ENCODE assay signal across 8 cellular contexts in genomic region chr5:138542120-138542955, GRCh38. TPM values are rescaled to one million over a fixed set of nuclear protein-coding genes. Genes with fewer than 3 reads are reported as not detected.
A peak's percentile ranks its signal among the peaks of the same experiment; 100 is the strongest.
DNase-seq lines count a peak whose midpoint lies in the region; ATAC-seq lines count a peak whose summit lies in the region.

No MANE protein-coding gene starts in this region.

- peaks cover 60% of the 10 kb centered on the region for H3K4me1 Mint-ChIP-seq in activated CD4-positive, alpha-beta T cell treated with anti-CD3 and anti-CD28 coated beads, Interleukin-2, amount 10 ng/mL, durations not matched to agents 7 days and 5 days

- peak overlapping the region; percentile 99 for H3K4me3 Mint-ChIP-seq in activated CD4-positive, alpha-beta T cell treated with anti-CD3 and anti-CD28 coated beads, Interleukin-2, amount 10 ng/mL, durations not matched to agents 7 days and 5 days

- H3K27ac ChIP-seq in duodenal mucosa (ENCODE audit: low read depth, low read length) (peak overlapping the region; percentile 94), muscle layer of duodenum (ENCODE audit: low read length) (peak overlapping the region; percentile 92)

- ATAC-seq in GM21825 (IDR thresholded peaks at IDR 0.05; ENCODE audit: unreplicated experiment) = no peak

- H3K27ac Mint-ChIP-seq in activated CD4-positive, alpha-beta T cell treated with anti-CD3 and anti-CD28 coated beads, Interleukin-2, amount 10 ng/mL, durations not matched to agents 7 days and 5 days = peak overlapping the region; percentile 100

- no peaks in the 10 kb centered on the region for H3K9me3 ChIP-seq in duodenal mucosa (ENCODE audit: control insufficient read depth in 1 of 2, low read length in 2 of 2)
- H3K9me3 ChIP-seq in muscle layer of duodenum (ENCODE audit: control insufficient read depth in 1 of 2, low read length in 2 of 2) = no peaks in the 10 kb centered on the region

- H3K27me3 ChIP-seq in duodenal mucosa (ENCODE audit: control insufficient read depth in 1 of 2, insufficient read depth in 2 of 2, low read length in 2 of 2) = no peaks in the 10 kb centered on the region
- H3K27me3 ChIP-seq in muscle layer of duodenum (ENCODE audit: low read depth, low read length) = no peaks in the 10 kb centered on the region

- no peaks in the 10 kb centered on the region for H3K9me3 Mint-ChIP-seq in activated CD4-positive, alpha-beta T cell treated with anti-CD3 and anti-CD28 coated beads, Interleukin-2, amount 10 ng/mL, durations not matched to agents 7 days and 5 days

- H3K4me3 ChIP-seq in duodenal mucosa (ENCODE audit: low read depth in 1 of 2, low read length in 2 of 2) = peak overlapping the region; percentile 76 to 96
- H3K4me3 ChIP-seq in muscle layer of duodenum (ENCODE audit: low read depth in 1 of 2, low read length in 2 of 2) = peak overlapping the region; percentile 84 to 91

- POLR2A ChIA-PET in activated CD4-positive, alpha-beta T cell treated with anti-CD3 and anti-CD28 coated beads, Interleukin-2, amount 10 ng/mL, durations not matched to agents 7 days and 5 days (lab: Charles Lee) = interaction anchor here (1.3 kb wide), 1 partner anchor 189 kb away, joined by 3 read pairs; no protein-coding TSS in a partner anchor

- peak overlapping the region; percentile 97 to 98 for H3K9ac ChIP-seq in duodenal mucosa (ENCODE audit: low read depth in 1 of 2, low read length in 2 of 2)

- H3K36me3 ChIP-seq in duodenal mucosa (ENCODE audit: control insufficient read depth in 1 of 2, insufficient read depth in 2 of 2, low read length in 2 of 2) (no peaks in the 10 kb centered on the region), muscle layer of duodenum (ENCODE audit: control insufficient read depth in 1 of 2, insufficient read depth in 2 of 2, low read length in 2 of 2) (peaks cover 0 to 14% of the 10 kb centered on the region in 2 donors)

- CTCF ChIA-PET in activated CD4-positive, alpha-beta T cell treated with anti-CD3 and anti-CD28 coated beads, Interleukin-2, amount 10 ng/mL, durations not matched to agents 7 days and 5 days (lab: Charles Lee) = interaction anchor here (0.9 to 3.0 kb wide), 8 partner anchors 8 to 190 kb away, joined by 3 to 20 read pairs (median 6); partner anchors contain the start of gene EGR1

- peak; percentile 13 for DNase-seq in activated CD4-positive, alpha-beta T cell treated with anti-CD3 and anti-CD28 coated beads, Interleukin-2, amount 10 ng/mL, durations not matched to agents 7 days and 5 days
- no peak for DNase-seq in activated CD4-positive, alpha-beta T cell treated with anti-CD3 and anti-CD28 coated beads for 48 hours
- DNase-seq in RPMI7951 (ENCODE audit: low read depth) (peak; percentile 2), NCI-H2107 (lab: John Stamatoyannopoulos, UW) (no peak), NOMO-1 (lab: John Stamatoyannopoulos, UW; ENCODE audit: unreplicated experiment in 2 of 2) (no peak)

- H3K4me1 ChIP-seq in duodenal mucosa (ENCODE audit: control insufficient read depth in 1 of 2, insufficient read depth in 2 of 2, low read length in 2 of 2) (peaks cover 44% of the 10 kb centered on the region in 2 donors), muscle layer of duodenum (ENCODE audit: control insufficient read depth in 1 of 2, insufficient read depth in 2 of 2, low read length in 2 of 2) (peaks cover 20 to 58% of the 10 kb centered on the region in 2 donors)

- no peaks in the 10 kb centered on the region for H3K27me3 Mint-ChIP-seq in activated CD4-positive, alpha-beta T cell treated with anti-CD3 and anti-CD28 coated beads, Interleukin-2, amount 10 ng/mL, durations not matched to agents 7 days and 5 days

- H3K36me3 Mint-ChIP-seq in activated CD4-positive, alpha-beta T cell treated with anti-CD3 and anti-CD28 coated beads, Interleukin-2, amount 10 ng/mL, durations not matched to agents 7 days and 5 days (ENCODE audit: low read depth) = peaks cover 23% of the 10 kb centered on the region

RNA-seq across cellular contexts. Expression of gene ETF1, which starts 0.7 kb away (rescaled TPM):
- total RNA-seq in activated CD4-positive, alpha-beta T cell treated with anti-CD3 and anti-CD28 coated beads, Interleukin-2, amount 10 ng/mL, durations not matched to agents 7 days and 5 days = 10 to 100 TPM; 65.3 to 72.1 TPM
- total RNA-seq in RPMI7951 (2014; rRNA removed; shearing (Covaris generic)) = 75.7 and 88.3 TPM in 2 replicates

RNA-seq across cellular contexts. Expression of gene HSPA9, which starts 32.9 kb away (rescaled TPM):
- 100 to 1,000 TPM; 168 to 171 TPM for total RNA-seq in activated CD4-positive, alpha-beta T cell treated with anti-CD3 and anti-CD28 coated beads, Interleukin-2, amount 10 ng/mL, durations not matched to agents 7 days and 5 days
- 172 and 209 TPM in 2 replicates for total RNA-seq in RPMI7951 (2014; rRNA removed; shearing (Covaris generic))

Comparison
In these comparisons a context has a peak if more than half of its experiments do, and no peak if none do; other contexts are left out.
1. DNase-seq: peak in activated CD4-positive, alpha-beta T cell treated with anti-CD3 and anti-CD28 coated beads, Interleukin-2, amount 10 ng/mL, durations not matched to agents 7 days and 5 days (single experiment) and RPMI7951 (single experiment); none in activated CD4-positive, alpha-beta T cell treated with anti-CD3 and anti-CD28 coated beads for 48 hours (single experiment), NCI-H2107 (single experiment) and NOMO-1 (0 of 2).